ENCODE assay signal across 21 cellular contexts in genomic region chr3:159844801-159845261, GRCh38. TPM values are rescaled to one million over a fixed set of nuclear protein-coding genes. Genes with fewer than 3 reads are reported as not detected.
DNase-seq lines count a peak whose midpoint lies in the region; ATAC-seq, FAIRE-seq and TF ChIP-seq lines count a peak whose summit lies in the region.
"Had no signal": no experiment of that assay in that cellular context is flagged by ENCODE, and none has a peak within 500 bp of the region (broad histone marks: within the 10 kb centered on the region; RNA-seq: fewer than 3 reads in every experiment).

No MANE protein-coding gene starts in this region.

- H3K4me1 ChIP-seq in GM12878 (ENCODE audit: control insufficient read depth, insufficient read depth, low read length) (no peaks in the 10 kb centered on the region), spleen (peaks cover 0 to 49% (median 11%) of the 10 kb centered on the region in 6 donors), SJCRH30 (peaks cover 20% of the 10 kb centered on the region)
- H3K4me1 ChIP-seq: suprapubic skin had no signal

- TF ChIP-seq EP300 in GM12878 (IDR thresholded peaks at IDR 0.05; ENCODE audit: borderline replicate concordance in 1 of 2, control insufficient read depth in 1 of 2, low read depth in 2 of 2, low read length in 2 of 2): no peak

- no peak overlapping the region for H3K9ac ChIP-seq in GM12878 (ENCODE audit: control insufficient read depth, insufficient read depth, low read length)

- H3K27ac ChIP-seq in GM12878 (ENCODE audit: control insufficient read depth, insufficient read depth) (no peak overlapping the region), layer of hippocampus (ENCODE audit: low read depth, low read length) (peak overlapping the region; percentile 80), spleen (peak overlapping the region in 5 of 8 donors; percentile 16 to 49 (median 29)), SJCRH30 (no peak overlapping the region)
- H3K27ac ChIP-seq: neutrophil, SK-N-MC, suprapubic skin had no signal

- no peaks in the 10 kb centered on the region for H3K79me2 ChIP-seq in GM12878 (ENCODE audit: control insufficient read depth, insufficient read depth, low read length)

- H2AFZ ChIP-seq in GM12878 (ENCODE audit: control insufficient read depth, low read depth, low read length): peak overlapping the region; percentile 29; the same call in 1 of the 2 replicates

- BruUV-seq in GM12878 (replicated peaks; lab: Mats Ljungman, UMichigan): no TSS peak

- H3K27me3 ChIP-seq in GM12878 (replicated peaks in 1 of 2; ENCODE audit: control insufficient read depth in 2 of 2, insufficient read depth in 2 of 2, low read length in 1 of 2) (no peaks in the 10 kb centered on the region; a peak in 2 of 4 replicates), layer of hippocampus (ENCODE audit: control insufficient read depth, insufficient read depth, low read length) (no peaks in the 10 kb centered on the region), spleen (replicated peaks in 1 of 7) (peaks cover 0 to 8% (median 3%) of the 10 kb centered on the region in 7 donors), SJCRH30 (no peaks in the 10 kb centered on the region)
- H3K27me3 ChIP-seq: suprapubic skin had no signal

- TF ChIP-seq CTCF in GM12878 (IDR thresholded peaks at IDR 0.05 in 2 of 3, conservative IDR thresholded peaks at IDR 0.05 in 1 of 3; ENCODE audit: control insufficient read depth in 2 of 3, extremely low read depth in 1 of 3, insufficient read depth in 1 of 3, low read depth in 3 of 3, low read length in 3 of 3): no peak
- no peak for TF ChIP-seq CTCF in spleen (IDR thresholded peaks at IDR 0.05 in 8 of 11, conservative IDR thresholded peaks at IDR 0.05 in 3 of 11)

- 50% methylated on average over 4 of the region's 4 CpGs for WGBS in GM12878 (ENCODE audit: insufficient coverage, insufficient replicate concordance, low lambda C conversion rate, missing lambda C conversion rate)
- 61 to 72% (median 68%) methylated on average over 4 of the region's 4 CpGs for WGBS in spleen, 5 donors

- H3K9me3 ChIP-seq in GM12878 (replicated peaks; ENCODE audit: control insufficient read depth, insufficient read depth, low read length): no peaks in the 10 kb centered on the region; the same call in 2 of the 3 replicates
- no peaks in the 10 kb centered on the region for H3K9me3 ChIP-seq in spleen
- peaks cover 6% of the 10 kb centered on the region; the same call in 1 of the 2 replicates for H3K9me3 ChIP-seq in SJCRH30 (replicated peaks)
- H3K9me3 ChIP-seq: neutrophil, suprapubic skin had no signal

- intact Hi-C loops in GM12878 (cut with micrococcal nuclease; ENCODE audit: unreplicated experiment): no loop called here
- intact Hi-C loops in spleen (cut with DNase I; ENCODE audit: low total_unique reads): no loop called here

- H4K20me1 ChIP-seq in GM12878 (ENCODE audit: control insufficient read depth, insufficient read depth): no peaks in the 10 kb centered on the region

- in situ Hi-C loops in G401 (cut with HindIII; ENCODE audit: low sequenced_read_pairs): no loop called here
- in situ Hi-C loops in GM12878 (cut with MboI): no loop called here

- CTCF ChIA-PET in GM12878 (lab: Yijun Ruan, JAX): interaction anchor here (0.7 to 1.0 kb wide), 3 partner anchors 9 to 161 kb away, joined by 3 to 4 read pairs (median 3); no protein-coding TSS in a partner anchor

- SMC1A ChIA-PET in GM12878 (lab: Charles Lee; ENCODE audit: uncharacterized antibody, unreplicated experiment): interaction anchor here (1.0 kb wide), 1 partner anchor 14 kb away, joined by 3 read pairs; no protein-coding TSS in a partner anchor

- no peak for TF ChIP-seq POLR2A in GM12878 (IDR thresholded peaks at IDR 0.05; ENCODE audit: low read depth, low read length)
- TF ChIP-seq POLR2A in spleen (IDR thresholded peaks at IDR 0.05): no peak

- no peak for ATAC-seq in GM12878
- ATAC-seq in GM18861 (IDR thresholded peaks at IDR 0.05; ENCODE audit: unreplicated experiment): no peak
- ATAC-seq: left ventricle myocardium superior had no signal

- DNase-seq in G401 (ENCODE audit: low spot score) (peak; percentile 73), GM12878 (ENCODE audit: low read depth, low spot score) (no peak), spleen (no peak), SKM-1 (lab: John Stamatoyannopoulos, UW; ENCODE audit: unreplicated experiment) (no peak), globus pallidus (ENCODE audit: low spot score) (no peak), SJCRH30 (no peak)
- DNase-seq: activated naive CD4-positive, alpha-beta T cell treated with anti-CD3 and anti-CD28 coated beads, Interleukin-2, amount 10 ng/mL, durations not matched to agents 7 days and 5 days; central memory CD4-positive, alpha-beta T cell; left ventricle myocardium superior; NCI-H1092; NCI-H2171 treated with DMSO at 0.1 percent for 48 hours; NK-92 treated with Interleukin-12 subunit alpha and Interleukin-12 subunit beta, amount 100 ng/mL, for 24 hours; stimulated activated CD4-positive, alpha-beta T cell treated with anti-CD3 and anti-CD28 coated beads, Interleukin-12 subunit alpha, Interleukin-12 subunit beta, amount 100 ng/mL, for 4 hours had no signal

- no peaks in the 10 kb centered on the region for H3K36me3 ChIP-seq in GM12878 (ENCODE audit: control insufficient read depth in 2 of 2, insufficient read depth in 2 of 2, low read length in 1 of 2)
- H3K36me3 ChIP-seq in spleen: no peaks in the 10 kb centered on the region
- no peaks in the 10 kb centered on the region for H3K36me3 ChIP-seq in SJCRH30
- H3K36me3 ChIP-seq: neutrophil, suprapubic skin had no signal

- RAD21 ChIA-PET in GM12878 (lab: Charles Lee; ENCODE audit: unreplicated experiment): interaction anchor here (1.1 kb wide), 1 partner anchor 59 kb away, joined by 3 read pairs; no protein-coding TSS in a partner anchor

- POLR2A ChIA-PET in GM12878 (lab: Charles Lee): interaction anchor here (0.9 kb wide), 1 partner anchor 26 kb away, joined by 6 read pairs; no protein-coding TSS in a partner anchor

- H3K4me2 ChIP-seq in GM12878 (ENCODE audit: control insufficient read depth, insufficient read depth): no peak overlapping the region

- H3K4me3 ChIP-seq in GM12878 (no peak overlapping the region), spleen (no peak overlapping the region), SJCRH30 (no peak overlapping the region)
- H3K4me3 ChIP-seq: SK-N-MC, suprapubic skin had no signal

- TF ChIP-seq RAD21 in GM12878 (IDR thresholded peaks at IDR 0.05; ENCODE audit: insufficient read depth, low read depth, low read length): no peak

- FAIRE-seq in GM12878 (lab: Jason Lieb, UNC): no peak
- FAIRE-seq: GM12892 had no signal

TF ChIP-seq in GM12878, 131 proteins besides CTCF, POLR2A, EP300 and RAD21 (continues in another document):
- TF ChIP-seq SIX5 (IDR thresholded peaks at IDR 0.05; ENCODE audit: low read depth, low read length, severe bottlenecking) (no peak), FOS (IDR thresholded peaks at IDR 0.05; ENCODE audit: borderline replicate concordance, extremely low read depth, insufficient read length) (no peak)
- TF ChIP-seq, protein P1, sequence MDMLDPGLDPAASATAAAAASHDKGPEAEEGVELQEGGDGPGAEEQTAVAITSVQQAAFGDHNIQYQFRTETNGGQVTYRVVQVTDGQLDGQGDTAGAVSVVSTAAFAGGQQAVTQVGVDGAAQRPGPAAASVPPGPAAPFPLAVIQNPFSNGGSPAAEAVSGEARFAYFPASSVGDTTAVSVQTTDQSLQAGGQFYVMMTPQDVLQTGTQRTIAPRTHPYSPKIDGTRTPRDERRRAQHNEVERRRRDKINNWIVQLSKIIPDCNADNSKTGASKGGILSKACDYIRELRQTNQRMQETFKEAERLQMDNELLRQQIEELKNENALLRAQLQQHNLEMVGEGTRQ (IDR thresholded peaks at IDR 0.05; ENCODE audit: borderline replicate concordance, low read depth, low read length): no peak

RNA-seq across cellular contexts. Expression of gene SCHIP1, which starts 5.2 kb away (rescaled TPM):
- 0.25 and 5.0 TPM in 2 replicates for total RNA-seq in G401 (2014; rRNA removed; shearing (Covaris generic))
- 0.17 TPM in 1 of 2 replicates, not detected in the other for total RNA-seq in GM12878 (2013; cell fraction: nucleolus; rRNA removed)
- total RNA-seq in GM12878 (2014; rRNA removed) (0.98 and 1.4 TPM in 2 replicates), GM12878 (2014; rRNA removed; fragmentation: Illumina TruSeq; extraction: Trizol) (1.4 and 1.6 TPM in 2 replicates), GM12878 (2021) (0.27 and 1.5 TPM in 2 replicates), spleen (10 to 100 TPM in 1 of 7 donors, 1 to 10 TPM in 6; 1.7 to 10.8 (median 4.4) TPM)
- not detected for polyA plus RNA-seq in GM12878 (2011; ENCODE audit: low read depth)
- polyA plus RNA-seq in GM12878 (2011; rRNA removed) (0.10 TPM in 1 of 2 replicates, not detected in the other), GM12878 (2014; fragmentation: Illumina TruSeq; extraction: Trizol) (1.7 and 2.8 TPM in 2 replicates), GM12878 (2014; fragmentation: Nextera tagmentation; extraction: Ambion mirVana) (1 to 10 TPM; 1.2 to 2.8 TPM), GM12878 (2014; rRNA removed) (1.1 and 1.2 TPM in 2 replicates), GM12878 (2016; fragmentation: Nextera tagmentation; extraction: Ambion mirVana) (1 to 10 TPM in 1 of 2 experiments, under 1 TPM in 1; 0.84 to 2.1 TPM), spleen (1 to 10 TPM; 1.5 to 4.3 (median 1.7) TPM)
- polyA plus RNA-seq in GM12878 (2011; cell fraction: cytosol; rRNA removed): 0.05 and 0.07 TPM in 2 replicates
- polyA plus RNA-seq in GM12878 (2011; cell fraction: nucleus; rRNA removed): 0.10 and 0.39 TPM in 2 replicates
- 0.25 TPM in 1 of 2 replicates, not detected in the other for polyA plus RNA-seq in GM12878 (2012)
- 0.05 and 0.07 TPM in 2 replicates for polyA minus RNA-seq in GM12878 (2011; rRNA and poly(A)+ RNA removed)
- polyA minus RNA-seq in GM12878 (2011; cell fraction: cytosol; rRNA and poly(A)+ RNA removed): not detected in 2 replicates
- 0.36 TPM in 1 of 2 replicates, not detected in the other for polyA minus RNA-seq in GM12878 (2011; cell fraction: nucleus; rRNA and poly(A)+ RNA removed)
- total RNA-seq in SJCRH30 (2014; rRNA removed; shearing (Covaris generic)): 1.5 and 2.2 TPM in 2 replicates
- total RNA-seq: B cell had no signal
- polyA plus RNA-seq: IgD-negative memory B cell had no signal

Comparison
In these comparisons a context has a peak if more than half of its experiments do, and no peak if none do; other contexts are left out.
1. H3K27ac ChIP-seq: peak in layer of hippocampus (single experiment) and spleen (5 of 8); none in GM12878 (single experiment) and SJCRH30 (single experiment).